ENCODE assay signal across 9 cellular contexts in the genomic region with DNA sequence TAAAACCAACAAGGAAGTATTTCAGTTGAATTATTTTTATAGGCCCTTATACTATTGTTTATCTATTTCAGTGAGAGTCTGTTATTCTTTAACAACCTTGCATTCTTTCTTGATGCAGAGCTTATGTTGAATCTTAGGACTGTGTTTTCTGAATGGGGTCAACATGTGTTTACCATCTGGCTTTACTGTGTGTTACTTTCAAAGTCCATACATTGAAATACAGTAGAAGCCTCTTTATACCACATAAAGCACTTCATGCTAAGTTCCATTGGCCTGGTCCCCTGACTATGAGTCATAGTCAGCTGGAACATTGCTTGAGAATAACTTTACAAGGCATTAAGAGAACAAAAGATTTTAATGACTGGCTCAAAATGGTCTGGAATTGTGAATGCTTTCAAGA.
DNase-seq lines count a peak whose midpoint lies in the region; ATAC-seq, FAIRE-seq and TF ChIP-seq lines count a peak whose summit lies in the region.
"Had no signal": no experiment of that assay in that cellular context is flagged by ENCODE, and none has a peak within 500 bp of the region (broad histone marks: within the 10 kb centered on the region; RNA-seq: fewer than 3 reads in every experiment).

No MANE protein-coding gene starts in this region.

- peak overlapping the region; percentile 10 for H3K4me2 ChIP-seq in keratinocyte (ENCODE audit: control insufficient read depth, extremely low read depth, insufficient read depth, low read depth, low read length)

- H3K4me1 ChIP-seq in keratinocyte (ENCODE audit: control insufficient read depth, extremely low read depth, insufficient read depth, low read length), result peaks cover 19% of the 10 kb centered on the region

- peak; percentile 82 for FAIRE-seq in keratinocyte (lab: Jason Lieb, UNC)

- intact Hi-C loops in activated CD4-positive, alpha-beta memory T cell treated with anti-CD3 and anti-CD28 coated beads for 36 hours (cut with micrococcal nuclease), result no loop called here

- H3K27me3 Mint-ChIP-seq in brain, result no peaks in the 10 kb centered on the region
- peaks cover 1% of the 10 kb centered on the region for H3K27me3 Mint-ChIP-seq in activated CD4-positive, alpha-beta memory T cell treated with anti-CD3 and anti-CD28 coated beads for 36 hours

- no peaks in the 10 kb centered on the region for H3K27me3 ChIP-seq in keratinocyte (ENCODE audit: control insufficient read depth, extremely low read depth, insufficient read depth, low read length)

- H3K9me3 Mint-ChIP-seq in brain, result no peaks in the 10 kb centered on the region
- H3K9me3 Mint-ChIP-seq in stimulated activated effector memory CD8-positive, alpha-beta T cell treated with anti-CD3 and anti-CD28 coated beads, Interleukin-12 subunit alpha, Interleukin-12 subunit beta, amount 100 ng/mL, for 72 hours, result no peaks in the 10 kb centered on the region
- H3K9me3 Mint-ChIP-seq in activated CD4-positive, alpha-beta memory T cell treated with anti-CD3 and anti-CD28 coated beads for 36 hours, result no peaks in the 10 kb centered on the region

- no peak overlapping the region for H2AFZ ChIP-seq in keratinocyte (ENCODE audit: control insufficient read depth, low read length)

- ATAC-seq in stimulated activated effector memory CD8-positive, alpha-beta T cell treated with anti-CD3 and anti-CD28 coated beads, Interleukin-12 subunit alpha, Interleukin-12 subunit beta, amount 100 ng/mL, for 72 hours, result no peak
- no peak for ATAC-seq in HG02623 (IDR thresholded peaks at IDR 0.05; ENCODE audit: unreplicated experiment)

- H3K79me2 ChIP-seq in keratinocyte (ENCODE audit: control insufficient read depth, insufficient read depth, low read length), result no peaks in the 10 kb centered on the region

- no peak overlapping the region for H3K4me3 ChIP-seq in keratinocyte (ENCODE audit: control insufficient read depth in 2 of 3, extremely low read depth in 1 of 3, insufficient read depth in 2 of 3, low read depth in 1 of 3, low read length in 3 of 3)

- H3K9ac ChIP-seq in keratinocyte (ENCODE audit: control insufficient read depth, extremely low read depth, insufficient read depth, low read length), result no peak overlapping the region

- peaks cover 56% of the 10 kb centered on the region for H3K4me1 Mint-ChIP-seq in brain
- H3K4me1 Mint-ChIP-seq in stimulated activated effector memory CD8-positive, alpha-beta T cell treated with anti-CD3 and anti-CD28 coated beads, Interleukin-12 subunit alpha, Interleukin-12 subunit beta, amount 100 ng/mL, for 72 hours, result no peaks in the 10 kb centered on the region
- no peaks in the 10 kb centered on the region for H3K4me1 Mint-ChIP-seq in activated CD4-positive, alpha-beta memory T cell treated with anti-CD3 and anti-CD28 coated beads for 36 hours (ENCODE audit: low read depth)

- CTCF ChIA-PET in activated CD4-positive, alpha-beta memory T cell treated with anti-CD3 and anti-CD28 coated beads for 36 hours (lab: Charles Lee), result interaction anchor here (0.7 kb wide), 1 partner anchor 23 kb away, joined by 3 read pairs; no protein-coding TSS in a partner anchor

- peak; percentile 75 for DNase-seq in HS-27A (ENCODE audit: low read depth)
- DNase-seq in keratinocyte (ENCODE audit: low read depth, low spot score), result no peak
- DNase-seq in superior temporal gyrus (ENCODE audit: extremely low spot score), result peak; percentile 38
- DNase-seq in stimulated activated effector memory CD8-positive, alpha-beta T cell treated with anti-CD3 and anti-CD28 coated beads, Interleukin-12 subunit alpha, Interleukin-12 subunit beta, amount 100 ng/mL, for 72 hours (ENCODE audit: low spot score in 2 of 2), result no peak
- DNase-seq in activated CD4-positive, alpha-beta memory T cell treated with anti-CD3 and anti-CD28 coated beads for 36 hours, result no peak
- no peak for DNase-seq in activated CD4-positive, CD25-positive, alpha-beta regulatory T cell treated with anti-CD3 and anti-CD28 coated beads, Interleukin-2, amount 50 U/mL, for 72 hours
- DNase-seq: cerebellar nuclear complex had no signal

- H3K36me3 ChIP-seq in keratinocyte (ENCODE audit: control insufficient read depth in 2 of 2, extremely low read depth in 1 of 2, insufficient read depth in 2 of 2, low read length in 2 of 2), result no peaks in the 10 kb centered on the region

- H3K4me3 Mint-ChIP-seq in brain, result peak overlapping the region in 4 of 5 experiments; percentile 1 to 53 (median 32)
- no peak overlapping the region for H3K4me3 Mint-ChIP-seq in stimulated activated effector memory CD8-positive, alpha-beta T cell treated with anti-CD3 and anti-CD28 coated beads, Interleukin-12 subunit alpha, Interleukin-12 subunit beta, amount 100 ng/mL, for 72 hours
- no peak overlapping the region for H3K4me3 Mint-ChIP-seq in activated CD4-positive, alpha-beta memory T cell treated with anti-CD3 and anti-CD28 coated beads for 36 hours

- no peaks in the 10 kb centered on the region for H3K9me3 ChIP-seq in keratinocyte (ENCODE audit: control insufficient read depth, low read depth, low read length)

- dilution Hi-C loops in keratinocyte (cut with MboI; ENCODE audit: extremely low pct_ligation_motif_present, low sequenced_read_pairs), result loop anchor here (25.0 kb wide), 1 partner anchor 167 kb away; no protein-coding TSS in a partner anchor

- no peaks in the 10 kb centered on the region for H3K9me1 ChIP-seq in keratinocyte (ENCODE audit: control insufficient read depth, extremely low read depth, insufficient read depth, low read length)

- no peaks in the 10 kb centered on the region for H4K20me1 ChIP-seq in keratinocyte (ENCODE audit: control insufficient read depth, extremely low read depth, insufficient read depth, low read length)

- POLR2A ChIA-PET in activated CD4-positive, alpha-beta memory T cell treated with anti-CD3 and anti-CD28 coated beads for 36 hours (lab: Charles Lee), result no interaction called here

- TF ChIP-seq CTCF in brain (conservative IDR thresholded peaks at IDR 0.05), result no peak
- no peak for TF ChIP-seq CTCF in keratinocyte (optimal IDR thresholded peaks at IDR 0.05 in 1 of 3, IDR thresholded peaks at IDR 0.05 in 1 of 3, conservative IDR thresholded peaks at IDR 0.05 in 1 of 3; ENCODE audit: extremely low read depth in 1 of 3, insufficient read depth in 2 of 3, low read length in 3 of 3)

- peak overlapping the region; percentile 73 to 95 (median 91) for H3K27ac Mint-ChIP-seq in brain
- no peak overlapping the region for H3K27ac Mint-ChIP-seq in stimulated activated effector memory CD8-positive, alpha-beta T cell treated with anti-CD3 and anti-CD28 coated beads, Interleukin-12 subunit alpha, Interleukin-12 subunit beta, amount 100 ng/mL, for 72 hours
- no peak overlapping the region for H3K27ac Mint-ChIP-seq in activated CD4-positive, alpha-beta memory T cell treated with anti-CD3 and anti-CD28 coated beads for 36 hours

- H3K27ac ChIP-seq in keratinocyte (ENCODE audit: control insufficient read depth, insufficient read depth, low read length), result peak overlapping the region; percentile 41

- no peaks in the 10 kb centered on the region for H3K36me3 Mint-ChIP-seq in brain
- no peaks in the 10 kb centered on the region for H3K36me3 Mint-ChIP-seq in stimulated activated effector memory CD8-positive, alpha-beta T cell treated with anti-CD3 and anti-CD28 coated beads, Interleukin-12 subunit alpha, Interleukin-12 subunit beta, amount 100 ng/mL, for 72 hours
- H3K36me3 Mint-ChIP-seq in activated CD4-positive, alpha-beta memory T cell treated with anti-CD3 and anti-CD28 coated beads for 36 hours, result no peaks in the 10 kb centered on the region

Comparison
In these comparisons a context has a peak if more than half of its experiments do, and no peak if none do; other contexts are left out.
1. DNase-seq: peak in HS-27A (single experiment) and superior temporal gyrus (single experiment); none in keratinocyte (single experiment), stimulated activated effector memory CD8-positive, alpha-beta T cell treated with anti-CD3 and anti-CD28 coated beads, Interleukin-12 subunit alpha, Interleukin-12 subunit beta, amount 100 ng/mL, for 72 hours (0 of 2), activated CD4-positive, alpha-beta memory T cell treated with anti-CD3 and anti-CD28 coated beads for 36 hours (single experiment) and activated CD4-positive, CD25-positive, alpha-beta regulatory T cell treated with anti-CD3 and anti-CD28 coated beads, Interleukin-2, amount 50 U/mL, for 72 hours (single experiment).
2. H3K27ac Mint-ChIP-seq: peak in brain (5 of 5); none in stimulated activated effector memory CD8-positive, alpha-beta T cell treated with anti-CD3 and anti-CD28 coated beads, Interleukin-12 subunit alpha, Interleukin-12 subunit beta, amount 100 ng/mL, for 72 hours (single experiment) and activated CD4-positive, alpha-beta memory T cell treated with anti-CD3 and anti-CD28 coated beads for 36 hours (single experiment).
3. H3K4me3 Mint-ChIP-seq: peak in brain (4 of 5); none in stimulated activated effector memory CD8-positive, alpha-beta T cell treated with anti-CD3 and anti-CD28 coated beads, Interleukin-12 subunit alpha, Interleukin-12 subunit beta, amount 100 ng/mL, for 72 hours (single experiment) and activated CD4-positive, alpha-beta memory T cell treated with anti-CD3 and anti-CD28 coated beads for 36 hours (single experiment).